Comparison of ENCODE assay signal across 17 cellular contexts in the genomic region with DNA sequence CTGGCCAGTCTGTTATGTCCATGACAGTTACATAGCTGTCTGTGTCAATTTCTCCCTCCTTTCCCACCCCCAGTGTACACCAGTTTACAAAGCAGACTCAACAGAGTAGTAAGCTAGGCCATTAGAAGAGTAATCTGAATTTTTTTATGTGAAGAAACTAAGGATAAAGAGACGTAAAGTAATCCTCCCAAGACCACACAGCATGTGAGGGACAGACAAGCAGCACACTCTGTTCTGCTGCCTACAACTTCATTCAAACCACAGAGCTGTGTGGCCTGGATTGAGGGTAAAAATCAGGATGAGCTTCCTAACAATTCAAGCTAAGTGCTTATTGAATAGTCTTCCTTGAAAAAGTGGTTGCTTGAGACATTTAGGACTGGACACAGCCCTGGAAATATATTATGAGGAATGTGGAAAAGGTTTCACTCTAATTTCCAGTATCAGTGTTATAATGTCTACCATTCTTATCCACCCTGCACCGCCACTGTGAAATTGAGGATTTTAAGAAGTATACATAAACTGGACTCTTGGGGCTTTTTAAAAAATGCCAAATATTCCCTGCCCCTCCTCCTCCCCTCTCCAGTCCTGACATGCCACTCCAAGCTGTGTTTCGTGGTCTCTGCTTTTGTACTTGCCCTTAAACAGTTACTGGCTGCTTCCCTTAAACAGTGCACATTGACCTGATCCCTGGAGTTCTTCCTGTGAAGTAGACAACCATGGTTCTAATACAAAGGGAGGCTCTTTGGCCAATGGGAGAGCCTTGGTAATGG.
"Had no signal": no experiment of that assay in that cellular context is flagged by ENCODE, and none has a peak within 500 bp of the region (broad histone marks: within the 10 kb centered on the region; RNA-seq: fewer than 3 reads in every experiment).

No MANE protein-coding gene starts in this region.

- H3K4me1 Mint-ChIP-seq: activated CD4-positive, alpha-beta T cell treated with anti-CD3 and anti-CD28 coated beads for 36 hours; activated naive CD8-positive, alpha-beta T cell treated with anti-CD3 and anti-CD28 coated beads, Interleukin-2, amount 10 ng/mL, durations not matched to agents 7 days and 5 days had no signal

- H3K27ac ChIP-seq: left lung, tibial nerve, uterus, WERI-Rb-1 had no signal

- H3K36me3 ChIP-seq: uterus had no signal

- H3K27me3 Mint-ChIP-seq: activated CD4-positive, alpha-beta T cell treated with anti-CD3 and anti-CD28 coated beads for 36 hours; activated naive CD8-positive, alpha-beta T cell treated with anti-CD3 and anti-CD28 coated beads, Interleukin-2, amount 10 ng/mL, durations not matched to agents 7 days and 5 days; naive thymus-derived CD8-positive, alpha-beta T cell; stimulated activated naive B cell treated with anti-CD40 and anti-IgM and Interleukin-4, amounts not matched to agents 10 μg/mL and 1 μg/mL and 100 μg/mL, for 72 hours had no signal

- H3K4me1 ChIP-seq: left lung had no signal

- H3K4me3 Mint-ChIP-seq: activated CD4-positive, alpha-beta T cell treated with anti-CD3 and anti-CD28 coated beads for 36 hours; activated CD8-positive, alpha-beta T cell treated with anti-CD3 and anti-CD28 coated beads, Interleukin-2, amount 10 ng/mL, durations not matched to agents 7 days and 5 days; activated naive CD8-positive, alpha-beta T cell treated with anti-CD3 and anti-CD28 coated beads, Interleukin-2, amount 10 ng/mL, durations not matched to agents 7 days and 5 days; naive thymus-derived CD8-positive, alpha-beta T cell; stimulated activated naive B cell treated with anti-CD40 and anti-IgM and Interleukin-4, amounts not matched to agents 10 μg/mL and 1 μg/mL and 100 μg/mL, for 72 hours had no signal

- H3K4me3 ChIP-seq: left lung, tibial nerve, uterus had no signal

- ATAC-seq: activated CD4-positive, alpha-beta T cell treated with anti-CD3 and anti-CD28 coated beads for 36 hours; activated CD8-positive, alpha-beta T cell treated with anti-CD3 and anti-CD28 coated beads, Interleukin-2, amount 10 ng/mL, durations not matched to agents 7 days and 5 days; left lung; naive thymus-derived CD8-positive, alpha-beta T cell; stimulated activated naive B cell treated with anti-CD40 and anti-IgM and Interleukin-4, amounts not matched to agents 10 μg/mL and 1 μg/mL and 100 μg/mL, for 72 hours had no signal

- H3K27me3 ChIP-seq: left lung, tibial nerve, uterus had no signal

- H3K9me3 ChIP-seq: left lung, tibial nerve, uterus had no signal

- DNase-seq: activated CD4-positive, alpha-beta T cell treated with anti-CD3 and anti-CD28 coated beads for 36 hours; activated CD8-positive, alpha-beta memory T cell treated with anti-CD3 and anti-CD28 coated beads, Interleukin-2, amount 50 U/mL, for 4 hours; activated CD8-positive, alpha-beta T cell treated with anti-CD3 and anti-CD28 coated beads, Interleukin-2, amount 10 ng/mL, durations not matched to agents 7 days and 5 days; activated gamma-delta T cell treated with Interleukin-2 at 50 U/mL for 16 hours; activated naive CD8-positive, alpha-beta T cell treated with anti-CD3 and anti-CD28 coated beads, Interleukin-2, amount 10 ng/mL, durations not matched to agents 7 days and 5 days; anterior cingulate cortex; kidney; left lung; mammary epithelial cell; naive thymus-derived CD8-positive, alpha-beta T cell; retina; stimulated activated CD4-positive, alpha-beta T cell treated with anti-CD3 and anti-CD28 coated beads, Interleukin-2, amount 100 ng/mL, for 48 hours; stimulated activated naive B cell treated with anti-CD40 and anti-IgM and Interleukin-4, amounts not matched to agents 10 μg/mL and 1 μg/mL and 100 μg/mL, for 72 hours; T-helper 1 cell; uterus; WERI-Rb-1 had no signal

- H3K9me3 Mint-ChIP-seq: activated naive CD8-positive, alpha-beta T cell treated with anti-CD3 and anti-CD28 coated beads, Interleukin-2, amount 10 ng/mL, durations not matched to agents 7 days and 5 days; naive thymus-derived CD8-positive, alpha-beta T cell; stimulated activated naive B cell treated with anti-CD40 and anti-IgM and Interleukin-4, amounts not matched to agents 10 μg/mL and 1 μg/mL and 100 μg/mL, for 72 hours had no signal

- H3K27ac Mint-ChIP-seq: activated CD4-positive, alpha-beta T cell treated with anti-CD3 and anti-CD28 coated beads for 36 hours; activated CD8-positive, alpha-beta T cell treated with anti-CD3 and anti-CD28 coated beads, Interleukin-2, amount 10 ng/mL, durations not matched to agents 7 days and 5 days; activated naive CD8-positive, alpha-beta T cell treated with anti-CD3 and anti-CD28 coated beads, Interleukin-2, amount 10 ng/mL, durations not matched to agents 7 days and 5 days; stimulated activated naive B cell treated with anti-CD40 and anti-IgM and Interleukin-4, amounts not matched to agents 10 μg/mL and 1 μg/mL and 100 μg/mL, for 72 hours had no signal
